In genomic region chr1:148793762-148794332, GRCh38 we compare ENCODE assay signal across 1 cellular context. TPM values are rescaled to one million over a fixed set of nuclear protein-coding genes. Genes with fewer than 3 reads are reported as not detected.
"Had no signal": no experiment of that assay in that cellular context is flagged by ENCODE, and none has a peak within 500 bp of the region (broad histone marks: within the 10 kb centered on the region; RNA-seq: fewer than 3 reads in every experiment).

No MANE protein-coding gene starts in this region.

RNA-seq across cellular contexts. Expression of gene NUDT4B, which starts 45.3 kb away (rescaled TPM):
- total RNA-seq: H9 had no signal
